In the genomic region with DNA sequence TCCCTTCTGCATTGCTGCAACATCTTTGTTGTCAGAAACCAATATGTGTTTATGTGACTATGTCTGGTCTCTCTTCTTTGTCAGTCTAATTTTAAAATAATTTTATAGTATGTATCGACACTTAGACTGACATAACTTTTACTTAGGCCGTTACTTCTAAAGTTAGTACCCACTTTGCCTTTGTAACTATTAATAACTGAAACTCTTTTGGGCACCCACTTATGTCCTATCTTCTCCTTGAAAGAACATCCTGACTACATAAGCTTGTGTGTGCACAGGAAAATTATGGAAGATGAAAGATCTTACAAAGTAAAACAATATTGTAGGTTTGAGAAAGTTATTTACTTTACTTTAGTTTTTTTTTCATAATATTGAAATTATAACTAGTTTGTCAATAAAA, we compare ENCODE assay signal across 31 cellular contexts.
"Had no signal": no experiment of that assay in that cellular context is flagged by ENCODE, and none has a peak within 500 bp of the region (broad histone marks: within the 10 kb centered on the region; RNA-seq: fewer than 3 reads in every experiment).

No MANE protein-coding gene starts in this region.

- H3K27ac ChIP-seq: ascending aorta, cardiac muscle cell, WERI-Rb-1 had no signal

- H3K36me3 ChIP-seq: ascending aorta, cardiac muscle cell, WERI-Rb-1 had no signal

- H3K4me3 ChIP-seq: ascending aorta, cardiac muscle cell had no signal

- H3K9me3 ChIP-seq: ascending aorta had no signal

- H3K4me1 ChIP-seq: ascending aorta had no signal

- ATAC-seq: activated CD4-positive, alpha-beta T cell treated with anti-CD3 and anti-CD28 coated beads for 36 hours; activated CD4-positive, CD25-positive, alpha-beta regulatory T cell treated with anti-CD3 and anti-CD28 coated beads, Interleukin-2, amount 50 U/mL, for 24 hours; activated CD8-positive, alpha-beta memory T cell treated with anti-CD3 and anti-CD28 coated beads, Interleukin-2, amount 10 ng/mL, durations not matched to agents 7 days and 5 days; activated CD8-positive, alpha-beta T cell treated with anti-CD3 and anti-CD28 coated beads, Interleukin-2, amount 10 ng/mL, durations not matched to agents 7 days and 5 days; activated naive CD8-positive, alpha-beta T cell treated with anti-CD3 and anti-CD28 coated beads, Interleukin-2, amount 50 U/mL, for 24 hours; WTC11 had no signal

- H3K27me3 ChIP-seq: ascending aorta, cardiac muscle cell had no signal

- DNase-seq: activated CD4-positive, alpha-beta memory T cell treated with anti-CD3 and anti-CD28 coated beads, Interleukin-2, amount 10 ng/mL, durations not matched to agents 7 days and 5 days; activated CD4-positive, alpha-beta T cell treated with anti-CD3 and anti-CD28 coated beads for 1 hour; activated CD4-positive, alpha-beta T cell treated with anti-CD3 and anti-CD28 coated beads for 36 hours; activated CD4-positive, alpha-beta T cell treated with anti-CD3 and anti-CD28 coated beads for 48 hours; activated CD4-positive, alpha-beta T cell treated with anti-CD3 and anti-CD28 coated beads, Interleukin-2, amount 10 ng/mL, durations not matched to agents 7 days and 5 days; activated CD4-positive, alpha-beta T cell treated with anti-CD3 and anti-CD28 coated beads, Interleukin-2, amount 50 U/mL, for 48 hours; activated CD4-positive, CD25-positive, alpha-beta regulatory T cell; activated CD8-positive, alpha-beta memory T cell treated with anti-CD3 and anti-CD28 coated beads for 24 hours; activated CD8-positive, alpha-beta memory T cell treated with anti-CD3 and anti-CD28 coated beads, Interleukin-2, amount 10 ng/mL, durations not matched to agents 7 days and 5 days; activated CD8-positive, alpha-beta memory T cell treated with anti-CD3 and anti-CD28 coated beads, Interleukin-2, amount 50 U/mL, for 48 hours; activated CD8-positive, alpha-beta T cell treated with anti-CD3 and anti-CD28 coated beads, Interleukin-2, amount 10 ng/mL, durations not matched to agents 7 days and 5 days; activated effector memory CD4-positive, alpha-beta T cell treated with Interleukin-2 at 50 U/mL for 16 hours; activated gamma-delta T cell; activated naive CD4-positive, alpha-beta T cell treated with anti-CD3 and anti-CD28 coated beads, Interleukin-2, amount 10 ng/mL, durations not matched to agents 7 days and 5 days; activated naive CD4-positive, alpha-beta T cell treated with Interleukin-2 at 50 U/mL for 16 hours; activated naive CD8-positive, alpha-beta T cell treated with anti-CD3 and anti-CD28 coated beads, Interleukin-2, amount 10 ng/mL, durations not matched to agents 7 days and 5 days; activated naive CD8-positive, alpha-beta T cell treated with anti-CD3 and anti-CD28 coated beads, Interleukin-2, amount 50 U/mL, for 24 hours; activated T-cell treated with anti-CD3 and anti-CD28 coated beads, Interleukin-2, amount 50 U/mL, for 24 hours; activated T-cell treated with anti-CD3 and anti-CD28 coated beads, Interleukin-2, amount 50 U/mL, for 48 hours; amygdala; anterior cingulate cortex; central memory CD4-positive, alpha-beta T cell; SW 1271; T-helper 1 cell; T-helper 2 cell; T-helper 9 cell; WERI-Rb-1 had no signal
